ENCODE assay signal across 19 cellular contexts in genomic region chr14:63483315-63483714, GRCh38. TPM values are rescaled to one million over a fixed set of nuclear protein-coding genes. Genes with fewer than 3 reads are reported as not detected.
DNase-seq lines count a peak whose midpoint lies in the region; ATAC-seq and TF ChIP-seq lines count a peak whose summit lies in the region.
"Had no signal": no experiment of that assay in that cellular context is flagged by ENCODE, and none has a peak within 500 bp of the region (broad histone marks: within the 10 kb centered on the region; RNA-seq: fewer than 3 reads in every experiment).

No MANE protein-coding gene starts in this region.

- H3K4me3 Mint-ChIP-seq in stimulated activated naive CD8-positive, alpha-beta T cell treated with anti-CD3 and anti-CD28 coated beads, Interleukin-15, Interleukin-2, amounts not matched to agents 100 ng/mL and 50 ng/mL, for 24 hours = no peak overlapping the region
- peak overlapping the region; percentile 32 for H3K4me3 Mint-ChIP-seq in memory B cell
- H3K4me3 Mint-ChIP-seq: T-helper 2 cell treated with Interferon-gamma antibody and Interleukin-4, amounts not matched to agents 5 μg/mL and 100 μg/mL, for 36 hours had no signal

- H3K27me3 Mint-ChIP-seq in stimulated activated naive CD8-positive, alpha-beta T cell treated with anti-CD3 and anti-CD28 coated beads, Interleukin-15, Interleukin-2, amounts not matched to agents 100 ng/mL and 50 ng/mL, for 24 hours = no peaks in the 10 kb centered on the region
- H3K27me3 Mint-ChIP-seq in memory B cell = no peaks in the 10 kb centered on the region
- H3K27me3 Mint-ChIP-seq: activated naive CD8-positive, alpha-beta T cell had no signal

- no peak for DNase-seq in stimulated activated naive CD8-positive, alpha-beta T cell treated with anti-CD3 and anti-CD28 coated beads, Interleukin-15, Interleukin-2, amounts not matched to agents 100 U/mL and 50 U/mL, for 24 hours
- peak; percentile 37 for DNase-seq in amniotic epithelial cell (ENCODE audit: low read depth)
- DNase-seq in memory B cell (ENCODE audit: low spot score in 2 of 2) = no peak
- DNase-seq in hepatocyte (ENCODE audit: low spot score) = no peak
- DNase-seq in NCI-H446 (lab: John Stamatoyannopoulos, UW) = no peak
- DNase-seq in COR-L47 (lab: John Stamatoyannopoulos, UW) = no peak
- DNase-seq in GF-D8 (lab: John Stamatoyannopoulos, UW) = no peak
- DNase-seq: activated CD8-positive, alpha-beta memory T cell treated with anti-CD3 and anti-CD28 coated beads for 24 hours; body of pancreas; DMS79 treated with DMSO at 0.1 percent for 48 hours; NCI-H1048; NCI-H2029 treated with DMSO at 0.1 percent for 48 hours; NCI-H526; stimulated activated CD8-positive, alpha-beta memory T cell treated with anti-CD3 and anti-CD28 coated beads, Interleukin-4, amount 100 ng/mL, for 48 hours; testis had no signal

- H3K27me3 ChIP-seq in hepatocyte = no peaks in the 10 kb centered on the region
- H3K27me3 ChIP-seq: body of pancreas, testis had no signal

- H3K79me2 ChIP-seq in hepatocyte = peaks cover 93% of the 10 kb centered on the region

- H3K27ac ChIP-seq in hepatocyte = no peak overlapping the region
- H3K27ac ChIP-seq: body of pancreas, coronary artery, testis had no signal

- no peaks in the 10 kb centered on the region for H3K9me3 Mint-ChIP-seq in stimulated activated naive CD8-positive, alpha-beta T cell treated with anti-CD3 and anti-CD28 coated beads, Interleukin-15, Interleukin-2, amounts not matched to agents 100 ng/mL and 50 ng/mL, for 24 hours
- no peaks in the 10 kb centered on the region for H3K9me3 Mint-ChIP-seq in memory B cell
- H3K9me3 Mint-ChIP-seq: T-helper 2 cell treated with Interferon-gamma antibody and Interleukin-4, amounts not matched to agents 5 μg/mL and 100 μg/mL, for 36 hours had no signal

- H3K4me1 Mint-ChIP-seq in stimulated activated naive CD8-positive, alpha-beta T cell treated with anti-CD3 and anti-CD28 coated beads, Interleukin-15, Interleukin-2, amounts not matched to agents 100 ng/mL and 50 ng/mL, for 24 hours (ENCODE audit: low read depth) = peaks cover 58% of the 10 kb centered on the region
- peaks cover 38% of the 10 kb centered on the region for H3K4me1 Mint-ChIP-seq in memory B cell

- no peaks in the 10 kb centered on the region for H3K9me3 ChIP-seq in hepatocyte (ENCODE audit: low read depth)
- H3K9me3 ChIP-seq: body of pancreas, testis had no signal

- no peak for TF ChIP-seq CTCF in hepatocyte (IDR thresholded peaks at IDR 0.05; ENCODE audit: poor library complexity)

- H3K4me1 ChIP-seq in hepatocyte (ENCODE audit: insufficient read depth) = peaks cover 5% of the 10 kb centered on the region
- H3K4me1 ChIP-seq: testis had no signal

- no peak overlapping the region for H2AFZ ChIP-seq in hepatocyte

- no peak for ATAC-seq in stimulated activated naive CD8-positive, alpha-beta T cell treated with anti-CD3 and anti-CD28 coated beads, Interleukin-15, Interleukin-2, amounts not matched to agents 100 U/mL and 50 U/mL, for 24 hours
- ATAC-seq in memory B cell (ENCODE audit: low read depth) = no peak
- ATAC-seq: body of pancreas had no signal

- peaks cover 4% of the 10 kb centered on the region for H3K36me3 Mint-ChIP-seq in stimulated activated naive CD8-positive, alpha-beta T cell treated with anti-CD3 and anti-CD28 coated beads, Interleukin-15, Interleukin-2, amounts not matched to agents 100 ng/mL and 50 ng/mL, for 24 hours (ENCODE audit: low read depth)
- peaks cover 9% of the 10 kb centered on the region for H3K36me3 Mint-ChIP-seq in memory B cell

- no peak overlapping the region for H3K4me3 ChIP-seq in hepatocyte
- H3K4me3 ChIP-seq: body of pancreas, coronary artery, testis had no signal

- H4K20me1 ChIP-seq in hepatocyte (ENCODE audit: insufficient read depth, poor library complexity, severe bottlenecking) = peaks cover 10% of the 10 kb centered on the region

- no peaks in the 10 kb centered on the region for H3K9me2 ChIP-seq in hepatocyte (replicated peaks; ENCODE audit: insufficient read depth)

- peak overlapping the region; percentile 67 for H3K27ac Mint-ChIP-seq in stimulated activated naive CD8-positive, alpha-beta T cell treated with anti-CD3 and anti-CD28 coated beads, Interleukin-15, Interleukin-2, amounts not matched to agents 100 ng/mL and 50 ng/mL, for 24 hours
- peak overlapping the region; percentile 78 for H3K27ac Mint-ChIP-seq in memory B cell
- H3K27ac Mint-ChIP-seq: activated naive CD8-positive, alpha-beta T cell; T-helper 2 cell treated with Interferon-gamma antibody and Interleukin-4, amounts not matched to agents 5 μg/mL and 100 μg/mL, for 36 hours had no signal

- 97% methylated on average over 7 of the region's 7 CpGs for WGBS in hepatocyte (ENCODE audit: low lambda C conversion rate, missing lambda C conversion rate)

- no peak overlapping the region for H3K4me2 ChIP-seq in hepatocyte

- no peaks in the 10 kb centered on the region for H3K36me3 ChIP-seq in hepatocyte (replicated peaks; ENCODE audit: insufficient read depth, low read depth)

RNA-seq across cellular contexts. Expression of gene PPP2R5E, which starts 59.9 kb away (rescaled TPM):
- 26.3 and 31.4 TPM in 2 replicates for total RNA-seq in hepatocyte
- polyA plus RNA-seq in hepatocyte = 25.6 and 30.9 TPM in 2 replicates
